ENCODE assay signal across 8 cellular contexts in genomic region chr13:59906413-59907027, GRCh38.
DNase-seq lines count a peak whose midpoint lies in the region; ATAC-seq, FAIRE-seq and TF ChIP-seq lines count a peak whose summit lies in the region.

No MANE protein-coding gene starts in this region.

- peak; percentile 76 to 78 for TF ChIP-seq RAD21 in liver (IDR thresholded peaks at IDR 0.05)

- H3K27ac ChIP-seq in ascending aorta (no peak overlapping the region), liver (ENCODE audit: low read depth in 1 of 2, low read length in 2 of 2) (no peak overlapping the region)

- no peak overlapping the region for H3K9ac ChIP-seq in liver (ENCODE audit: low read depth in 1 of 2, low read length in 2 of 2)

- H3K36me3 ChIP-seq in ascending aorta, result no peaks in the 10 kb centered on the region
- H3K36me3 ChIP-seq in liver (ENCODE audit: control insufficient read depth in 4 of 4, insufficient read depth in 3 of 4, low read depth in 1 of 4, low read length in 3 of 4), result no peaks in the 10 kb centered on the region

- H3K9me3 ChIP-seq in ascending aorta, result no peaks in the 10 kb centered on the region
- no peaks in the 10 kb centered on the region for H3K9me3 ChIP-seq in liver (ENCODE audit: control insufficient read depth in 4 of 4, low read length in 3 of 4)

- 47% methylated on average over 6 of the region's 6 CpGs for WGBS in liver

- no peak for DNase-seq in ascending aorta (ENCODE audit: low spot score in 2 of 2)
- no peak for DNase-seq in SHP77 (lab: John Stamatoyannopoulos, UW)
- no peak for DNase-seq in occipital lobe (lab: John Stamatoyannopoulos, UW)

- intact Hi-C loops in ascending aorta (cut with DNase I), result loop anchor here (2.0 to 5.0 kb wide), 2 partner anchors 224 to 516 kb away; no protein-coding TSS in a partner anchor

- H3K27me3 ChIP-seq in ascending aorta (no peaks in the 10 kb centered on the region), liver (ENCODE audit: control insufficient read depth in 4 of 4, insufficient read depth in 4 of 4, low read length in 3 of 4) (no peaks in the 10 kb centered on the region)

- no peak for ATAC-seq in GM21515 (IDR thresholded peaks at IDR 0.05; ENCODE audit: unreplicated experiment)
- no peak for ATAC-seq in HG03520 (IDR thresholded peaks at IDR 0.05; ENCODE audit: unreplicated experiment)

- TF ChIP-seq CTCF in LNCAP (IDR thresholded peaks at IDR 0.05) (peak; percentile 66), ascending aorta (IDR thresholded peaks at IDR 0.05) (peak in 2 of 3 experiments; percentile 46 to 62), liver (IDR thresholded peaks at IDR 0.05; ENCODE audit: low read depth, low read length, missing input control) (peak; percentile 37)

- H3K4me3 ChIP-seq in ascending aorta (no peak overlapping the region), liver (ENCODE audit: low read depth in 1 of 3, low read length in 3 of 3) (no peak overlapping the region)

- H3K4me1 ChIP-seq in ascending aorta (no peaks in the 10 kb centered on the region), liver (ENCODE audit: control insufficient read depth in 4 of 4, insufficient read depth in 4 of 4, low read length in 3 of 4) (no peaks in the 10 kb centered on the region)

- FAIRE-seq in G401.6 (lab: Jason Lieb, UNC), result peak; percentile 92

TF ChIP-seq in liver, 16 proteins besides CTCF, POLR2A, EP300 and RAD21:
- TF ChIP-seq FOXA1 (IDR thresholded peaks at IDR 0.05), result no peak
- TF ChIP-seq, protein P1, sequence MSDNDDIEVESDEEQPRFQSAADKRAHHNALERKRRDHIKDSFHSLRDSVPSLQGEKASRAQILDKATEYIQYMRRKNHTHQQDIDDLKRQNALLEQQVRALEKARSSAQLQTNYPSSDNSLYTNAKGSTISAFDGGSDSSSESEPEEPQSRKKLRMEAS (IDR thresholded peaks at IDR 0.05), result no peak
- TF ChIP-seq EGR1 (IDR thresholded peaks at IDR 0.05; ENCODE audit: low read depth in 2 of 2), result no peak
- no peak for TF ChIP-seq HNF4G (IDR thresholded peaks at IDR 0.05)
- no peak for TF ChIP-seq JUND (IDR thresholded peaks at IDR 0.05)
- no peak for TF ChIP-seq FOXA2 (IDR thresholded peaks at IDR 0.05)
- TF ChIP-seq NR2F2 (IDR thresholded peaks at IDR 0.05), result no peak
- TF ChIP-seq YY1 (IDR thresholded peaks at IDR 0.05), result no peak
- TF ChIP-seq HNF4A (conservative IDR thresholded peaks at IDR 0.05), result no peak
- TF ChIP-seq GABPA (IDR thresholded peaks at IDR 0.05 in 1 of 2, conservative IDR thresholded peaks at IDR 0.05 in 1 of 2), result no peak
- no peak for TF ChIP-seq RXRA (IDR thresholded peaks at IDR 0.05)
- no peak for TF ChIP-seq REST (IDR thresholded peaks at IDR 0.05)
TF ChIP-seq in liver: peak in this region for 0.
